In the genomic region with DNA sequence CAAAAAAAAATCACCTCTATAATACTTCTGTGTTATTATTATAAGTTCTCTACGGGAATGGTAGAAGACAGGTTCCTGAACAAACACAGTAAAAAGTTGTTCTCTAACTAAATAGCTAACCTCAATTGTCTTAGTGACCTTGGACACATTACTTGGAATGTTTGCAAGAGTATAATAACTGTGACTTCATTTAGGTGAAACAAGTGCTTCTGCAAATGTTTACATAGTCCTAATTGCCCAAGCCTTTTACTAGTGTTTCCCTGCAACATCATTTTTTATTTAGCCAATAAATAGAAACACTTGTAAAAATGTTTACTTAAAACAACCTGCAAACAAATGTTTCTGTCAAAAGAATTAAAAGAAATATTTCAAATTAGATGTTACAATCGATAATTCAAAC, we compare ENCODE assay signal across 16 cellular contexts. TPM values are rescaled to one million over a fixed set of nuclear protein-coding genes. Genes with fewer than 3 reads are reported as not detected.
DNase-seq lines count a peak whose midpoint lies in the region; ATAC-seq and TF ChIP-seq lines count a peak whose summit lies in the region.
"Had no signal": no experiment of that assay in that cellular context is flagged by ENCODE, and none has a peak within 500 bp of the region (broad histone marks: within the 10 kb centered on the region; RNA-seq: fewer than 3 reads in every experiment).

No MANE protein-coding gene starts in this region.

- peak; percentile 54 for ATAC-seq in left lobe of liver
- ATAC-seq: GM12878, K562 had no signal

- no peak for TF ChIP-seq CTCF in 22Rv1 (IDR thresholded peaks at IDR 0.05)

- H3K9me3 ChIP-seq in SJCRH30 (replicated peaks) = no peaks in the 10 kb centered on the region
- H3K9me3 ChIP-seq: sigmoid colon had no signal

- peak overlapping the region; percentile 57 for H3K27ac ChIP-seq in 22Rv1
- H3K27ac ChIP-seq in SJCRH30 = no peak overlapping the region
- H3K27ac ChIP-seq: sigmoid colon had no signal

- peaks cover 7% of the 10 kb centered on the region; the same call in 1 of the 2 replicates for H3K4me1 ChIP-seq in SJCRH30
- H3K4me1 ChIP-seq: sigmoid colon had no signal

- DNase-seq in DMS53 treated with DMSO at 0.1 percent for 48 hours (lab: John Stamatoyannopoulos, UW; ENCODE audit: unreplicated experiment) = peak; percentile 57
- peak; percentile 77 for DNase-seq in NCI-H69 (lab: John Stamatoyannopoulos, UW)
- no peak for DNase-seq in left lobe of liver (ENCODE audit: low spot score)
- DNase-seq in NCI-H2171 treated with DMSO at 0.1 percent for 48 hours (lab: John Stamatoyannopoulos, UW) = no peak
- no peak for DNase-seq in posterior cingulate gyrus
- DNase-seq in NCI-H524 (lab: John Stamatoyannopoulos, UW) = no peak
- DNase-seq in SJCRH30 = no peak
- DNase-seq: activated CD4-positive, alpha-beta T cell treated with anti-CD3 and anti-CD28 coated beads, Interleukin-2, amount 50 U/mL, for 1 hour; activated gamma-delta T cell; effector CD4-positive, alpha-beta T cell; glutamatergic neuron; mammary epithelial cell; sigmoid colon had no signal

- H3K27me3 ChIP-seq in SJCRH30 = no peaks in the 10 kb centered on the region
- H3K27me3 ChIP-seq: sigmoid colon had no signal

- H3K4me3 ChIP-seq in SJCRH30 = no peak overlapping the region
- H3K4me3 ChIP-seq: GM12878, K562, sigmoid colon had no signal

- no peaks in the 10 kb centered on the region for H3K36me3 ChIP-seq in SJCRH30
- H3K36me3 ChIP-seq: sigmoid colon had no signal

- intact Hi-C loops in posterior cingulate gyrus (cut with DNase I) = no loop called here

RNA-seq across cellular contexts. Expression of a gene that starts 9.9 kb away (rescaled TPM):
- total RNA-seq in left lobe of liver = 8.5 TPM
- 5.1 and 6.1 TPM in 2 replicates for total RNA-seq in SJCRH30 (2014; rRNA removed; shearing (Covaris generic))

Comparison
In these comparisons a context has a peak if more than half of its experiments do, and no peak if none do; other contexts are left out.
1. DNase-seq: peak in DMS53 treated with DMSO at 0.1 percent for 48 hours (single experiment) and NCI-H69 (single experiment); none in left lobe of liver (single experiment), NCI-H2171 treated with DMSO at 0.1 percent for 48 hours (single experiment), posterior cingulate gyrus (0 of 10), NCI-H524 (0 of 2) and SJCRH30 (0 of 2).